In genomic region chr3:129271674-129272073, GRCh38 we compare ENCODE assay signal across 15 cellular contexts. TPM values are rescaled to one million over a fixed set of nuclear protein-coding genes. Genes with fewer than 3 reads are reported as not detected.
DNase-seq lines count a peak whose midpoint lies in the region; ATAC-seq, FAIRE-seq and TF ChIP-seq lines count a peak whose summit lies in the region.
"Had no signal": no experiment of that assay in that cellular context is flagged by ENCODE, and none has a peak within 500 bp of the region (broad histone marks: within the 10 kb centered on the region; RNA-seq: fewer than 3 reads in every experiment).

No MANE protein-coding gene starts in this region.

- H3K27me3 Mint-ChIP-seq in stimulated activated naive CD8-positive, alpha-beta T cell treated with anti-CD3 and anti-CD28 coated beads, Interleukin-15, amount 100 ng/mL, for 72 hours = no peaks in the 10 kb centered on the region
- H3K27me3 Mint-ChIP-seq: B cell had no signal

- H3K4me1 ChIP-seq in K562 (replicated peaks in 1 of 2; ENCODE audit: control insufficient read depth in 2 of 2, insufficient read depth in 2 of 2, low read length in 2 of 2) (no peaks in the 10 kb centered on the region), trophoblast cell (ENCODE audit: control insufficient read depth in 1 of 2, insufficient read depth in 2 of 2, low read length in 2 of 2) (no peaks in the 10 kb centered on the region)

- H3K27ac ChIP-seq in K562 (ENCODE audit: extremely low read depth, low read depth, low read length) = no peak overlapping the region
- no peak overlapping the region for H3K27ac ChIP-seq in trophoblast cell (ENCODE audit: low read depth, low read length)

- H3K4me3 Mint-ChIP-seq in stimulated activated naive CD8-positive, alpha-beta T cell treated with anti-CD3 and anti-CD28 coated beads, Interleukin-15, amount 100 ng/mL, for 72 hours = no peak overlapping the region
- H3K4me3 Mint-ChIP-seq: B cell, CD14-positive monocyte, GM23338 had no signal

- no peak overlapping the region for H2BK5ac ChIP-seq in trophoblast cell (ENCODE audit: low read depth, low read length, poor library complexity)

- no TSS peak for BruUV-seq in K562 (replicated peaks; lab: Mats Ljungman, UMichigan)

- WGBS in K562 (ENCODE audit: insufficient coverage, low coverage, missing lambda C conversion rate) = 98% methylated on average over 7 of the region's 11 CpGs
- WGBS in trophoblast cell (ENCODE audit: extremely low coverage, insufficient coverage, insufficient read length) = no CpG with 5 or more reads among the region's 11 CpGs

- H4K20me1 ChIP-seq in K562 (replicated peaks; ENCODE audit: control insufficient read depth, insufficient read depth, low read length) = no peaks in the 10 kb centered on the region

- no peaks in the 10 kb centered on the region for H3K27me3 ChIP-seq in K562 (ENCODE audit: control insufficient read depth in 2 of 2, insufficient read depth in 2 of 2, low read length in 2 of 2)
- H3K27me3 ChIP-seq in trophoblast cell (ENCODE audit: insufficient read depth, low read length) = no peaks in the 10 kb centered on the region

- POLR2A ChIA-PET in K562 (lab: Yijun Ruan, JAX) (interaction anchor here (0.9 to 2.7 kb wide), 3 partner anchors 8 to 22 kb away, joined by 4 to 13 read pairs (median 11); partner anchors contain the start of gene COPG1), GM10248 (lab: Yijun Ruan, JAX) (interaction anchor here (1.0 to 1.4 kb wide), 2 partner anchors 11 to 16 kb away, joined by 4 to 5 read pairs; no protein-coding TSS in a partner anchor)

- H2AFZ ChIP-seq in K562 (ENCODE audit: low read depth, low read length) (no peak overlapping the region), trophoblast cell (ENCODE audit: insufficient read depth, low read length, poor library complexity) (no peak overlapping the region)
- H2AFZ ChIP-seq: GM23338 had no signal

- no peaks in the 10 kb centered on the region for H3K79me2 ChIP-seq in K562 (ENCODE audit: control insufficient read depth, insufficient read depth, low read length)
- no peaks in the 10 kb centered on the region for H3K79me2 ChIP-seq in trophoblast cell (ENCODE audit: control insufficient read depth, insufficient read depth, low read length, poor library complexity)

- no peaks in the 10 kb centered on the region for H3K9me1 ChIP-seq in K562 (ENCODE audit: control insufficient read depth, insufficient read depth, low read length)

- H4K91ac ChIP-seq in trophoblast cell (ENCODE audit: low read depth, low read length) = no peak overlapping the region

- no peak overlapping the region for H3K23ac ChIP-seq in trophoblast cell (ENCODE audit: low read length)

- TF ChIP-seq EP300 in K562 (IDR thresholded peaks at IDR 0.05; ENCODE audit: low read length) = no peak

- H3K9me3 ChIP-seq in K562 (replicated peaks; ENCODE audit: control insufficient read depth, insufficient read depth, low read depth, low read length) (no peaks in the 10 kb centered on the region), trophoblast cell (ENCODE audit: insufficient read depth, low read depth, low read length) (peaks cover 3% of the 10 kb centered on the region)
- H3K9me3 ChIP-seq: HAP-1 had no signal

- ATAC-seq in stimulated activated naive CD8-positive, alpha-beta T cell treated with anti-CD3 and anti-CD28 coated beads, Interleukin-15, amount 100 ng/mL, for 72 hours = no peak
- no peak for ATAC-seq in stimulated activated naive CD8-positive, alpha-beta T cell treated with anti-CD3 and anti-CD28 coated beads, Interleukin-15, Interleukin-2, amounts not matched to agents 100 U/mL and 50 U/mL, for 24 hours
- ATAC-seq in K562 = no peak
- no peak for ATAC-seq in left ventricle myocardium superior
- ATAC-seq: GM23338 had no signal

- H3K9ac ChIP-seq in K562 (ENCODE audit: insufficient read depth in 1 of 2, low read depth in 2 of 2, low read length in 2 of 2) = peak overlapping the region in 1 of 2 experiments; percentile 47; a peak in 1 of 4 replicates
- H3K9ac ChIP-seq in trophoblast cell (ENCODE audit: low read length) = no peak overlapping the region

- TF ChIP-seq CTCF in K562 (IDR thresholded peaks at IDR 0.05 in 2 of 3, conservative IDR thresholded peaks at IDR 0.05 in 1 of 3; ENCODE audit: insufficient read depth in 2 of 3, low read depth in 1 of 3, low read length in 3 of 3) (no peak), GM10248 (IDR thresholded peaks at IDR 0.05; ENCODE audit: control extremely low read depth, extremely low read depth, low read depth, missing control alignments) (no peak)

- H4K12ac ChIP-seq in trophoblast cell (ENCODE audit: low read depth, low read length) = no peak overlapping the region

- H3K14ac ChIP-seq in trophoblast cell (ENCODE audit: low read length) = no peak overlapping the region

- intact Hi-C loops in K562 (cut with micrococcal nuclease) (no loop called here), left ventricle myocardium superior (cut with micrococcal nuclease) (no loop called here)

- H3K4me3 ChIP-seq in K562 = no peak overlapping the region
- no peak overlapping the region for H3K4me3 ChIP-seq in trophoblast cell (ENCODE audit: low read depth, low read length)
- H3K4me3 ChIP-seq: GM23338, HAP-1 had no signal

- H3K27ac Mint-ChIP-seq in stimulated activated naive CD8-positive, alpha-beta T cell treated with anti-CD3 and anti-CD28 coated beads, Interleukin-15, amount 100 ng/mL, for 72 hours = peak overlapping the region; percentile 23 to 27
- H3K27ac Mint-ChIP-seq: B cell, GM23338 had no signal

- peaks cover 13% of the 10 kb centered on the region for H3K4me1 Mint-ChIP-seq in stimulated activated naive CD8-positive, alpha-beta T cell treated with anti-CD3 and anti-CD28 coated beads, Interleukin-15, amount 100 ng/mL, for 72 hours
- H3K4me1 Mint-ChIP-seq: CD14-positive monocyte, GM23338 had no signal

- FAIRE-seq in K562 (lab: Jason Lieb, UNC) = no peak
- FAIRE-seq: A204.1, GM12891 had no signal

- DNase-seq in stimulated activated naive CD8-positive, alpha-beta T cell treated with anti-CD3 and anti-CD28 coated beads, Interleukin-15, amount 100 ng/mL, for 72 hours = no peak
- DNase-seq in stimulated activated naive CD8-positive, alpha-beta T cell treated with anti-CD3 and anti-CD28 coated beads, Interleukin-15, Interleukin-2, amounts not matched to agents 100 U/mL and 50 U/mL, for 24 hours = no peak
- DNase-seq in K562 (ENCODE audit: extremely low read depth in 1 of 4, low spot score in 3 of 4) = no peak
- no peak for DNase-seq in trophoblast cell
- DNase-seq in central memory CD4-positive, alpha-beta T cell = no peak
- no peak for DNase-seq in left ventricle myocardium superior
- no peak for DNase-seq in GM10248 (ENCODE audit: extremely low spot score)
- DNase-seq: Calu3, DMS 273 treated with DMSO at 0.1 percent for 48 hours had no signal

- no peak overlapping the region for H2AK5ac ChIP-seq in trophoblast cell (ENCODE audit: low read length)

- TF ChIP-seq POLR2A in K562 (conservative IDR thresholded peaks at IDR 0.05) = no peak

- H3K4ac ChIP-seq in trophoblast cell (ENCODE audit: low read depth, low read length) = no peak overlapping the region

- no peak overlapping the region for H4K8ac ChIP-seq in trophoblast cell (ENCODE audit: low read depth, low read length)

- H3K9me3 Mint-ChIP-seq in stimulated activated naive CD8-positive, alpha-beta T cell treated with anti-CD3 and anti-CD28 coated beads, Interleukin-15, amount 100 ng/mL, for 72 hours = no peaks in the 10 kb centered on the region
- H3K9me3 Mint-ChIP-seq: GM23338 had no signal

- H3K4me2 ChIP-seq in K562 (ENCODE audit: insufficient read depth, low read length) (no peak overlapping the region), trophoblast cell (ENCODE audit: low read length) (no peak overlapping the region)
- H3K4me2 ChIP-seq: GM23338 had no signal

- H3K79me1 ChIP-seq in trophoblast cell (ENCODE audit: low read length) = no peaks in the 10 kb centered on the region

- CTCF ChIA-PET in K562 (lab: Yijun Ruan, JAX; ENCODE audit: low intra/inter-chr PET ratio) (no interaction called here), GM10248 (lab: Yijun Ruan, JAX) (interaction anchor here (1.0 to 1.8 kb wide), 5 partner anchors 8 to 654 kb away, joined by 3 to 4 read pairs (median 4); partner anchors contain the start of gene COPG1)

- H2BK120ac ChIP-seq in trophoblast cell (ENCODE audit: insufficient read depth, low read length, poor library complexity) = no peak overlapping the region

- no peak for TF ChIP-seq RAD21 in K562 (CRISPR knock-in tag; conservative IDR thresholded peaks at IDR 0.05 in 1 of 2, IDR thresholded peaks at IDR 0.05 in 1 of 2)

- in situ Hi-C loops in K562 (cut with MboI) = no loop called here

- H3K36me3 ChIP-seq in K562 (ENCODE audit: control insufficient read depth, insufficient read depth, low read length) (peaks cover 95% of the 10 kb centered on the region), trophoblast cell (ENCODE audit: control insufficient read depth in 1 of 2, insufficient read depth in 2 of 2, low read length in 2 of 2) (peaks cover 60 to 78% of the 10 kb centered on the region in 2 experiments)

- H2BK12ac ChIP-seq in trophoblast cell (ENCODE audit: low read length) = no peak overlapping the region

- H3K18ac ChIP-seq in trophoblast cell (ENCODE audit: low read length) = peak overlapping the region; percentile 10

RNA-seq across cellular contexts. Expression of gene HMCES, which starts 7.0 kb away (rescaled TPM):
- total RNA-seq in K562 (2011; cell fraction: chromatin; rRNA removed; ENCODE audit: low replicate concordance) = 5.1 and 8.1 TPM in 2 replicates
- 6.2 and 9.0 TPM in 2 replicates for total RNA-seq in K562 (2011; cell fraction: nucleolus; rRNA removed)
- 5.4 and 7.0 TPM in 2 replicates for total RNA-seq in K562 (2011; cell fraction: nucleoplasm; rRNA removed)
- 23.5 and 36.1 TPM in 2 replicates for total RNA-seq in K562 (2014; rRNA removed)
- 18.8 and 20.2 TPM in 2 replicates for total RNA-seq in K562 (2014; rRNA removed; fragmentation: Illumina TruSeq; extraction: Trizol)
- 18.1 and 20.6 TPM in 2 replicates for total RNA-seq in K562 (2015; rRNA removed; fragmentation: Illumina TruSeq; extraction: Trizol)
- 34.7 and 42.6 TPM in 2 replicates for total RNA-seq in K562 (2021)
- polyA plus RNA-seq in K562 (2011; rRNA removed) = 21.7 and 24.8 TPM in 2 replicates
- 15.4 and 17.0 TPM in 2 replicates for polyA plus RNA-seq in K562 (2011; cell fraction: cytosol; rRNA removed)
- polyA plus RNA-seq in K562 (2011; cell fraction: nucleus; rRNA removed) = 12.7 and 14.4 TPM in 2 replicates
- 34.9 and 43.6 TPM in 2 replicates for polyA plus RNA-seq in K562 (2012)
- 45.3 and 46.9 TPM in 2 replicates for polyA plus RNA-seq in K562 (2014; fragmentation: Illumina TruSeq; extraction: Trizol)
- polyA plus RNA-seq in K562 (2014; fragmentation: Nextera tagmentation; extraction: Ambion mirVana) = 10 to 100 TPM; 23.0 to 25.2 TPM
- polyA plus RNA-seq in K562 (2014; rRNA removed) = 26.7 and 27.6 TPM in 2 replicates
- 14.1 and 16.4 TPM in 2 replicates for polyA minus RNA-seq in K562 (2011; rRNA and poly(A)+ RNA removed)
- polyA minus RNA-seq in K562 (2011; cell fraction: cytosol; rRNA and poly(A)+ RNA removed) = 13.3 and 19.9 TPM in 2 replicates
- 4.2 and 6.3 TPM in 2 replicates for polyA minus RNA-seq in K562 (2011; cell fraction: nucleus; rRNA and poly(A)+ RNA removed)
- 21.7 and 22.2 TPM in 2 replicates for polyA plus RNA-seq in trophoblast cell (2013)
- 34.9 TPM for total RNA-seq in left ventricle myocardium superior

RNA-seq across cellular contexts. Expression of gene COPG1, which starts 22.3 kb away (rescaled TPM):
- 181 and 256 TPM in 2 replicates for total RNA-seq in K562 (2011; cell fraction: chromatin; rRNA removed; ENCODE audit: low replicate concordance)
- total RNA-seq in K562 (2011; cell fraction: nucleolus; rRNA removed) = 148 and 149 TPM in 2 replicates
- 109 and 139 TPM in 2 replicates for total RNA-seq in K562 (2011; cell fraction: nucleoplasm; rRNA removed)
- total RNA-seq in K562 (2014; rRNA removed) (88.0 and 96.4 TPM in 2 replicates), K562 (2014; rRNA removed; fragmentation: Illumina TruSeq; extraction: Trizol) (73.9 and 74.6 TPM in 2 replicates), K562 (2015; rRNA removed; fragmentation: Illumina TruSeq; extraction: Trizol) (62.0 and 65.1 TPM in 2 replicates), K562 (2021) (85.4 and 94.8 TPM in 2 replicates), left ventricle myocardium superior (84.1 TPM)
- polyA plus RNA-seq in K562 (2011; rRNA removed) (40.3 and 73.4 TPM in 2 replicates), K562 (2014; fragmentation: Illumina TruSeq; extraction: Trizol) (56.8 and 62.4 TPM in 2 replicates), K562 (2014; fragmentation: Nextera tagmentation; extraction: Ambion mirVana) (100 to 1,000 TPM in 1 of 2 experiments, 10 to 100 TPM in 1; 40.6 to 105 TPM), K562 (2014; rRNA removed) (37.1 and 47.9 TPM in 2 replicates)
- polyA plus RNA-seq in K562 (2011; cell fraction: cytosol; rRNA removed) = 47.0 and 48.0 TPM in 2 replicates
- polyA plus RNA-seq in K562 (2011; cell fraction: nucleus; rRNA removed) = 111 and 116 TPM in 2 replicates
- 82.5 and 120 TPM in 2 replicates for polyA plus RNA-seq in K562 (2012)
- polyA minus RNA-seq in K562 (2011; rRNA and poly(A)+ RNA removed) = 115 and 157 TPM in 2 replicates
- 70.3 and 92.6 TPM in 2 replicates for polyA minus RNA-seq in K562 (2011; cell fraction: cytosol; rRNA and poly(A)+ RNA removed)
- 59.0 and 102 TPM in 2 replicates for polyA minus RNA-seq in K562 (2011; cell fraction: nucleus; rRNA and poly(A)+ RNA removed)
- 102 and 105 TPM in 2 replicates for polyA plus RNA-seq in trophoblast cell (2013)
